ENCODE assay signal across 23 cellular contexts in genomic region chr3:2937055-2937454, GRCh38.
"Had no signal": no experiment of that assay in that cellular context is flagged by ENCODE, and none has a peak within 500 bp of the region (broad histone marks: within the 10 kb centered on the region; RNA-seq: fewer than 3 reads in every experiment).

No MANE protein-coding gene starts in this region.

- H3K27ac ChIP-seq: brain microvascular endothelial cell, coronary artery, dorsolateral prefrontal cortex, left lung, lower lobe of right lung, stomach, thyroid gland had no signal

- H3K36me3 ChIP-seq: brain microvascular endothelial cell, left lung, lower lobe of right lung, stomach, thyroid gland had no signal

- H3K27ac Mint-ChIP-seq: activated CD4-positive, alpha-beta memory T cell treated with anti-CD3 and anti-CD28 coated beads for 36 hours; activated T-helper 1 cell treated with anti-CD3 and anti-CD28 coated beads, Interleukin-12 subunit alpha, Interleukin-12 subunit beta, Interleukin-2, Interleukin-4 antibody, amounts not matched to agents 30 ng/mL and 10 ng/mL and 1 ng/mL, durations not matched to agents 14 hours and 24 hours and 36 hours; natural killer cell; stimulated activated naive B cell treated with anti-CD40 and anti-IgM and Interleukin-4, amounts not matched to agents 10 μg/mL and 1 μg/mL and 100 μg/mL, for 72 hours had no signal

- H3K4me3 Mint-ChIP-seq: activated CD4-positive, alpha-beta memory T cell treated with anti-CD3 and anti-CD28 coated beads for 36 hours; activated T-helper 1 cell treated with anti-CD3 and anti-CD28 coated beads, Interleukin-12 subunit alpha, Interleukin-12 subunit beta, Interleukin-2, Interleukin-4 antibody, amounts not matched to agents 30 ng/mL and 10 ng/mL and 1 ng/mL, durations not matched to agents 14 hours and 24 hours and 36 hours; natural killer cell; stimulated activated naive B cell treated with anti-CD40 and anti-IgM and Interleukin-4, amounts not matched to agents 10 μg/mL and 1 μg/mL and 100 μg/mL, for 72 hours had no signal

- ATAC-seq: left lung; lower lobe of right lung; natural killer cell; stimulated activated naive B cell treated with anti-CD40 and anti-IgM and Interleukin-4, amounts not matched to agents 10 μg/mL and 1 μg/mL and 100 μg/mL, for 72 hours had no signal

- H3K27me3 Mint-ChIP-seq: activated CD4-positive, alpha-beta memory T cell treated with anti-CD3 and anti-CD28 coated beads for 36 hours had no signal

- H3K36me3 Mint-ChIP-seq: activated CD4-positive, alpha-beta memory T cell treated with anti-CD3 and anti-CD28 coated beads for 36 hours; natural killer cell; stimulated activated naive B cell treated with anti-CD40 and anti-IgM and Interleukin-4, amounts not matched to agents 10 μg/mL and 1 μg/mL and 100 μg/mL, for 72 hours had no signal

- H3K9me3 Mint-ChIP-seq: activated CD4-positive, alpha-beta memory T cell treated with anti-CD3 and anti-CD28 coated beads for 36 hours; activated T-helper 1 cell treated with anti-CD3 and anti-CD28 coated beads, Interleukin-12 subunit alpha, Interleukin-12 subunit beta, Interleukin-2, Interleukin-4 antibody, amounts not matched to agents 30 ng/mL and 10 ng/mL and 1 ng/mL, durations not matched to agents 14 hours and 24 hours and 36 hours; natural killer cell had no signal

- H3K4me3 ChIP-seq: coronary artery, dorsolateral prefrontal cortex, left lung, lower lobe of right lung, stomach, thyroid gland had no signal

- H3K9me3 ChIP-seq: left lung, lower lobe of right lung, thyroid gland had no signal

- H3K27me3 ChIP-seq: brain microvascular endothelial cell, dorsolateral prefrontal cortex, left lung, stomach, thyroid gland had no signal

- DNase-seq: activated CD4-positive, alpha-beta memory T cell treated with anti-CD3 and anti-CD28 coated beads for 36 hours; activated CD4-positive, alpha-beta T cell treated with anti-CD3 and anti-CD28 coated beads for 48 hours; activated CD8-positive, alpha-beta memory T cell treated with anti-CD3 and anti-CD28 coated beads, Interleukin-2, amount 50 U/mL, for 4 hours; activated effector memory CD4-positive, alpha-beta T cell treated with anti-CD3 and anti-CD28 coated beads, Interleukin-2, amount 50 U/mL, for 16 hours; activated naive CD4-positive, alpha-beta T cell treated with anti-CD3 and anti-CD28 coated beads, Interleukin-2, amount 50 U/mL, for 16 hours; activated T-cell treated with anti-CD3 and anti-CD28 coated beads, Interleukin-2, amount 50 U/mL, for 1 hour; amniotic stem cell; brain microvascular endothelial cell; dorsolateral prefrontal cortex; effector memory CD4-positive, alpha-beta T cell; glutamatergic neuron; left lung; lower lobe of right lung; mesenchymal stem cell; natural killer cell; stimulated activated CD4-positive, alpha-beta T cell treated with anti-CD3 and anti-CD28 coated beads, Interleukin-15, amount 100 ng/mL, for 24 hours; stimulated activated CD4-positive, alpha-beta T cell treated with anti-CD3 and anti-CD28 coated beads, Interleukin-2, amount 100 ng/mL, for 24 hours; stimulated activated naive B cell treated with anti-CD40 and anti-IgM and Interleukin-4, amounts not matched to agents 10 μg/mL and 1 μg/mL and 100 μg/mL, for 72 hours; stomach; T-helper 9 cell; thyroid gland had no signal

- H3K4me1 ChIP-seq: left lung, lower lobe of right lung, stomach, thyroid gland had no signal

- H3K4me1 Mint-ChIP-seq: natural killer cell; stimulated activated naive B cell treated with anti-CD40 and anti-IgM and Interleukin-4, amounts not matched to agents 10 μg/mL and 1 μg/mL and 100 μg/mL, for 72 hours had no signal
